9 cellular contexts compared by ENCODE assay signal in genomic region chr17:978110-979093, GRCh38. TPM values are rescaled to one million over a fixed set of nuclear protein-coding genes. Genes with fewer than 3 reads are reported as not detected.
DNase-seq lines count a peak whose midpoint lies in the region; ATAC-seq and TF ChIP-seq lines count a peak whose summit lies in the region.
"Had no signal": no experiment of that assay in that cellular context is flagged by ENCODE, and none has a peak within 500 bp of the region (broad histone marks: within the 10 kb centered on the region; RNA-seq: fewer than 3 reads in every experiment).

No MANE protein-coding gene starts in this region.

- H3K4me1 Mint-ChIP-seq in endothelial cell (ENCODE audit: unreplicated experiment) (peaks cover 31% of the 10 kb centered on the region), nephron (peaks cover 45% of the 10 kb centered on the region)

- H3K9me3 Mint-ChIP-seq in endothelial cell (ENCODE audit: unreplicated experiment) (no peaks in the 10 kb centered on the region), nephron (no peaks in the 10 kb centered on the region)

- peaks cover 6% of the 10 kb centered on the region for H3K27me3 Mint-ChIP-seq in endothelial cell (ENCODE audit: unreplicated experiment)
- H3K27me3 Mint-ChIP-seq in nephron (ENCODE audit: low read depth): no peaks in the 10 kb centered on the region

- TF ChIP-seq CTCF in endothelial cell (IDR thresholded peaks at IDR 0.05; ENCODE audit: unreplicated experiment) (no peak), nephron (IDR thresholded peaks at IDR 0.05; ENCODE audit: unreplicated experiment in 3 of 3) (no peak), GM13977 (IDR thresholded peaks at IDR 0.05; ENCODE audit: extremely low read depth, insufficient read depth, missing control alignments) (no peak)

- peak overlapping the region; percentile 70 for H3K4me3 ChIP-seq in NT2/D1 (ENCODE audit: insufficient read length, low read depth)

- H3K27ac Mint-ChIP-seq in endothelial cell (ENCODE audit: unreplicated experiment) (peak overlapping the region; percentile 91), nephron (peak overlapping the region; percentile 76 to 95 (median 79))

- DNase-seq in D341Med (ENCODE audit: low spot score): peak; percentile 56
- no peak for DNase-seq in NT2/D1 (ENCODE audit: low read depth, low spot score)
- peak; percentile 56 for DNase-seq in endothelial cell (ENCODE audit: low spot score)
- DNase-seq in T1000 (lab: John Stamatoyannopoulos, UW): no peak
- no peak for DNase-seq in GM13977 (ENCODE audit: low spot score)

- no peaks in the 10 kb centered on the region for H3K27me3 ChIP-seq in NT2/D1 (ENCODE audit: insufficient read depth, insufficient read length)

- H3K4me3 Mint-ChIP-seq in endothelial cell (ENCODE audit: unreplicated experiment) (peak overlapping the region; percentile 98), nephron (peak overlapping the region; percentile 85 to 100 (median 96))

- peaks cover 19% of the 10 kb centered on the region for H3K36me3 ChIP-seq in NT2/D1 (ENCODE audit: insufficient read depth, insufficient read length, low read length)

- peak overlapping the region; percentile 92 for H3K9ac ChIP-seq in NT2/D1 (ENCODE audit: insufficient read length, low read depth)
- H3K9ac ChIP-seq: KMS-11 had no signal

- H3K9me3 ChIP-seq in NT2/D1 (ENCODE audit: insufficient read depth, low read length): no peaks in the 10 kb centered on the region

- H3K4me1 ChIP-seq in NT2/D1 (ENCODE audit: insufficient read depth, insufficient read length): no peaks in the 10 kb centered on the region

- in situ Hi-C loops in GM13977 (cut with MboI; ENCODE audit: low pct_unique_long_range_greater_than_20kb, low sequenced_read_pairs, unreplicated experiment): no loop called here

- H3K36me3 Mint-ChIP-seq in endothelial cell (ENCODE audit: low read depth, unreplicated experiment) (peaks cover 4% of the 10 kb centered on the region), nephron (ENCODE audit: low read depth) (peaks cover 2% of the 10 kb centered on the region)

- ATAC-seq in GM18858 (IDR thresholded peaks at IDR 0.05; ENCODE audit: unreplicated experiment) (no peak), GM21786 (IDR thresholded peaks at IDR 0.05; ENCODE audit: unreplicated experiment) (no peak)

RNA-seq across cellular contexts. Expression of gene NXN, which starts 1.2 kb away (rescaled TPM):
- total RNA-seq in endothelial cell (ENCODE audit: unreplicated experiment): 53.9 TPM

RNA-seq across cellular contexts. Expression of gene TIMM22, which starts 18.5 kb away (rescaled TPM):
- 17.1 TPM for total RNA-seq in endothelial cell (ENCODE audit: unreplicated experiment)

Comparison
In these comparisons a context has a peak if more than half of its experiments do, and no peak if none do; other contexts are left out.
1. DNase-seq: peak in D341Med (single experiment) and endothelial cell (single experiment); none in NT2/D1 (single experiment), T1000 (single experiment) and GM13977 (single experiment).